1 cellular context compared by ENCODE assay signal in genomic region chr19:51702103-51702753, GRCh38.
TF ChIP-seq lines count a peak whose summit lies in the region.

No MANE protein-coding gene starts in this region.

TF ChIP-seq in A549, 52 proteins besides CTCF, POLR2A, EP300 and RAD21 (continued from another document):
- no peak for TF ChIP-seq REST (IDR thresholded peaks at IDR 0.05)
- TF ChIP-seq CHD2 (IDR thresholded peaks at IDR 0.05; ENCODE audit: low read length, partially characterized antibody): no peak
- TF ChIP-seq RFX5 (IDR thresholded peaks at IDR 0.05): no peak
- no peak for TF ChIP-seq BHLHE40 (IDR thresholded peaks at IDR 0.05; ENCODE audit: low read depth, low read length)
TF ChIP-seq in A549: peak in this region for 2.
